Comparison of ENCODE assay signal across 32 cellular contexts in genomic region chr1:14869197-14869596, GRCh38.
DNase-seq lines count a peak whose midpoint lies in the region; ATAC-seq, FAIRE-seq and TF ChIP-seq lines count a peak whose summit lies in the region.
"Had no signal": no experiment of that assay in that cellular context is flagged by ENCODE, and none has a peak within 500 bp of the region (broad histone marks: within the 10 kb centered on the region; RNA-seq: fewer than 3 reads in every experiment).

No MANE protein-coding gene starts in this region.

- peak; percentile 40 for DNase-seq in AG20443 (ENCODE audit: low spot score)
- peak; percentile 20 for DNase-seq in RKO (ENCODE audit: low spot score)
- DNase-seq in hepatocyte (ENCODE audit: low spot score), result peak; percentile 51
- DNase-seq in HTR-8/SVneo (ENCODE audit: insufficient read length, low spot score), result no peak
- DNase-seq in RCC 7860 (ENCODE audit: low spot score), result no peak
- no peak for DNase-seq in dedifferentiated amniotic fluid mesenchymal stem cell (ENCODE audit: extremely low spot score)
- DNase-seq in activated T-cell treated with anti-CD3 and anti-CD28 coated beads, Interleukin-2, amount 50 U/mL, for 72 hours, result no peak
- DNase-seq: activated CD4-positive, alpha-beta T cell treated with anti-CD3 and anti-CD28 coated beads, Interleukin-2, amount 50 U/mL, for 48 hours; activated CD4-positive, CD25-positive, alpha-beta regulatory T cell treated with anti-CD3 and anti-CD28 coated beads, Interleukin-2, amount 50 U/mL, for 72 hours; activated naive CD4-positive, alpha-beta T cell treated with anti-CD3 and anti-CD28 coated beads, Interleukin-2, amount 10 ng/mL, durations not matched to agents 7 days and 5 days; CD8-positive, alpha-beta memory T cell; colonic mucosa; DMS 273 treated with DMSO at 0.1 percent for 48 hours; effector memory CD8-positive, alpha-beta T cell; head of caudate nucleus; NCI-H1092 treated with DMSO at 0.1 percent for 48 hours; NCI-H2029 treated with DMSO at 0.1 percent for 48 hours; NCI-H226; NCI-H526 treated with DMSO at 0.1 percent for 48 hours; SIG-M5; small intestine; stimulated activated naive CD4-positive, alpha-beta T cell had no signal

- no peaks in the 10 kb centered on the region for H4K20me1 ChIP-seq in hepatocyte (ENCODE audit: insufficient read depth, poor library complexity, severe bottlenecking)

- H3K9me3 Mint-ChIP-seq in activated T-cell treated with anti-CD3 and anti-CD28 coated beads, Interleukin-2, amount 50 U/mL, for 72 hours, result no peaks in the 10 kb centered on the region
- H3K9me3 Mint-ChIP-seq: activated naive CD4-positive, alpha-beta T cell treated with anti-CD3 and anti-CD28 coated beads, Interleukin-2, amount 10 ng/mL, durations not matched to agents 7 days and 5 days; effector memory CD8-positive, alpha-beta T cell; IgD-negative memory B cell; T-helper 2 cell treated with Interferon-gamma antibody and Interleukin-4, amounts not matched to agents 5 μg/mL and 100 μg/mL, for 36 hours had no signal

- H3K9me3 ChIP-seq in HEK293 (ENCODE audit: control insufficient read depth, insufficient read depth, low read depth, low read length), result no peaks in the 10 kb centered on the region
- no peaks in the 10 kb centered on the region for H3K9me3 ChIP-seq in hepatocyte (ENCODE audit: low read depth)
- H3K9me3 ChIP-seq: colonic mucosa, HAP-1, suprapubic skin had no signal

- H3K9me2 ChIP-seq in hepatocyte (replicated peaks; ENCODE audit: insufficient read depth), result no peaks in the 10 kb centered on the region

- H3K79me2 ChIP-seq in hepatocyte, result no peaks in the 10 kb centered on the region
- H3K79me2 ChIP-seq: parathyroid adenoma had no signal

- H3K4me1 ChIP-seq in HEK293 (ENCODE audit: control insufficient read depth, insufficient read depth, low read length) (no peaks in the 10 kb centered on the region), hepatocyte (ENCODE audit: insufficient read depth) (no peaks in the 10 kb centered on the region)
- H3K4me1 ChIP-seq: colonic mucosa, HAP-1, parathyroid adenoma, suprapubic skin had no signal

- TF ChIP-seq CTCF in HEK293 (tag by site-specific recombination; IDR thresholded peaks at IDR 0.05), result no peak
- TF ChIP-seq CTCF in hepatocyte (IDR thresholded peaks at IDR 0.05; ENCODE audit: poor library complexity), result no peak

- H3K27ac ChIP-seq in HEK293 (ENCODE audit: extremely low read depth, low read depth, low read length) (no peak overlapping the region), hepatocyte (no peak overlapping the region)
- H3K27ac ChIP-seq: colonic mucosa, parathyroid adenoma, suprapubic skin had no signal

- no peak overlapping the region for H3K4me3 Mint-ChIP-seq in activated T-cell treated with anti-CD3 and anti-CD28 coated beads, Interleukin-2, amount 50 U/mL, for 72 hours
- H3K4me3 Mint-ChIP-seq: activated naive CD4-positive, alpha-beta T cell treated with anti-CD3 and anti-CD28 coated beads, Interleukin-2, amount 10 ng/mL, durations not matched to agents 7 days and 5 days; B cell; CD8-positive, alpha-beta memory T cell; effector memory CD8-positive, alpha-beta T cell; IgD-negative memory B cell; T-helper 2 cell treated with Interferon-gamma antibody and Interleukin-4, amounts not matched to agents 5 μg/mL and 100 μg/mL, for 36 hours had no signal

- no peaks in the 10 kb centered on the region for H3K36me3 Mint-ChIP-seq in activated T-cell treated with anti-CD3 and anti-CD28 coated beads, Interleukin-2, amount 50 U/mL, for 72 hours (ENCODE audit: insufficient read depth in 2 of 2)
- H3K36me3 Mint-ChIP-seq: activated naive CD4-positive, alpha-beta T cell treated with anti-CD3 and anti-CD28 coated beads, Interleukin-2, amount 10 ng/mL, durations not matched to agents 7 days and 5 days; CD8-positive, alpha-beta memory T cell; IgD-negative memory B cell had no signal

- no peak overlapping the region for H2AFZ ChIP-seq in hepatocyte
- H2AFZ ChIP-seq: parathyroid adenoma had no signal

- no peak for ATAC-seq in activated T-cell treated with anti-CD3 and anti-CD28 coated beads, Interleukin-2, amount 50 U/mL, for 72 hours (replicated peaks in 1 of 2)
- ATAC-seq: effector memory CD8-positive, alpha-beta T cell; Panc1 had no signal

- H3K4me2 ChIP-seq in hepatocyte, result no peak overlapping the region

- no peaks in the 10 kb centered on the region for H3K27me3 ChIP-seq in hepatocyte
- H3K27me3 ChIP-seq: colonic mucosa, suprapubic skin had no signal

- H3K36me3 ChIP-seq in HEK293 (ENCODE audit: control insufficient read depth in 2 of 2, insufficient read depth in 1 of 2, low read length in 2 of 2), result no peaks in the 10 kb centered on the region
- H3K36me3 ChIP-seq in hepatocyte (replicated peaks; ENCODE audit: insufficient read depth, low read depth), result no peaks in the 10 kb centered on the region
- H3K36me3 ChIP-seq: colonic mucosa, HAP-1, suprapubic skin had no signal

- H3K4me1 Mint-ChIP-seq in activated T-cell treated with anti-CD3 and anti-CD28 coated beads, Interleukin-2, amount 50 U/mL, for 72 hours (ENCODE audit: low read depth), result no peaks in the 10 kb centered on the region
- H3K4me1 Mint-ChIP-seq: activated naive CD4-positive, alpha-beta T cell treated with anti-CD3 and anti-CD28 coated beads, Interleukin-2, amount 10 ng/mL, durations not matched to agents 7 days and 5 days; B cell; CD8-positive, alpha-beta memory T cell; IgD-negative memory B cell had no signal

- FAIRE-seq in HTR-8/SVneo (lab: Jason Lieb, UNC) (no peak), RCC 7860 (lab: Jason Lieb, UNC) (no peak)
- FAIRE-seq: GM12892, keratinocyte, small intestine had no signal

- CTCF ChIA-PET in HEK293 (lab: Yijun Ruan, JAX), result interaction anchor here (1.1 kb wide), 1 partner anchor 13 kb away, joined by 3 read pairs; no protein-coding TSS in a partner anchor

- no peaks in the 10 kb centered on the region for H3K27me3 Mint-ChIP-seq in activated T-cell treated with anti-CD3 and anti-CD28 coated beads, Interleukin-2, amount 50 U/mL, for 72 hours (ENCODE audit: low read depth)
- H3K27me3 Mint-ChIP-seq: activated naive CD4-positive, alpha-beta T cell treated with anti-CD3 and anti-CD28 coated beads, Interleukin-2, amount 10 ng/mL, durations not matched to agents 7 days and 5 days had no signal

- 70% methylated on average over 5 of the region's 5 CpGs for whole genome bisulfite sequencing in hepatocyte (ENCODE audit: low lambda C conversion rate, missing lambda C conversion rate)

- H3K27ac Mint-ChIP-seq in activated T-cell treated with anti-CD3 and anti-CD28 coated beads, Interleukin-2, amount 50 U/mL, for 72 hours, result no peak overlapping the region
- H3K27ac Mint-ChIP-seq: activated naive CD4-positive, alpha-beta T cell treated with anti-CD3 and anti-CD28 coated beads, Interleukin-2, amount 10 ng/mL, durations not matched to agents 7 days and 5 days; B cell; effector memory CD8-positive, alpha-beta T cell; IgD-negative memory B cell; T-helper 2 cell treated with Interferon-gamma antibody and Interleukin-4, amounts not matched to agents 5 μg/mL and 100 μg/mL, for 36 hours had no signal

- POLR2A ChIA-PET in HEK293 (lab: Yijun Ruan, JAX), result no interaction called here

- H3K4me3 ChIP-seq in HEK293 (ENCODE audit: low read depth, low read length) (no peak overlapping the region), hepatocyte (no peak overlapping the region)
- H3K4me3 ChIP-seq: colonic mucosa, HAP-1, suprapubic skin had no signal

TF ChIP-seq in HEK293, 187 proteins besides CTCF, POLR2A, EP300 and RAD21:
- TF ChIP-seq SP7 (tag by site-specific recombination; IDR thresholded peaks at IDR 0.05) (peak; percentile 94), ZIC2 (tag by site-specific recombination; IDR thresholded peaks at IDR 0.05) (peak; percentile 36), HOXD13 (CRISPR knock-in tag; IDR thresholded peaks at IDR 0.05; ENCODE audit: borderline replicate concordance) (no peak), ZNF585B (tag by site-specific recombination; IDR thresholded peaks at IDR 0.05) (no peak)
TF ChIP-seq in HEK293: peak in this region for 2.

Comparison
In these comparisons a context has a peak if more than half of its experiments do, and no peak if none do; other contexts are left out.
1. DNase-seq: peak in AG20443 (single experiment), RKO (single experiment) and hepatocyte (single experiment); none in HTR-8/SVneo (single experiment), RCC 7860 (single experiment), dedifferentiated amniotic fluid mesenchymal stem cell (single experiment) and activated T-cell treated with anti-CD3 and anti-CD28 coated beads, Interleukin-2, amount 50 U/mL, for 72 hours (0 of 2).